ENCODE assay signal across 10 cellular contexts in the genomic region with DNA sequence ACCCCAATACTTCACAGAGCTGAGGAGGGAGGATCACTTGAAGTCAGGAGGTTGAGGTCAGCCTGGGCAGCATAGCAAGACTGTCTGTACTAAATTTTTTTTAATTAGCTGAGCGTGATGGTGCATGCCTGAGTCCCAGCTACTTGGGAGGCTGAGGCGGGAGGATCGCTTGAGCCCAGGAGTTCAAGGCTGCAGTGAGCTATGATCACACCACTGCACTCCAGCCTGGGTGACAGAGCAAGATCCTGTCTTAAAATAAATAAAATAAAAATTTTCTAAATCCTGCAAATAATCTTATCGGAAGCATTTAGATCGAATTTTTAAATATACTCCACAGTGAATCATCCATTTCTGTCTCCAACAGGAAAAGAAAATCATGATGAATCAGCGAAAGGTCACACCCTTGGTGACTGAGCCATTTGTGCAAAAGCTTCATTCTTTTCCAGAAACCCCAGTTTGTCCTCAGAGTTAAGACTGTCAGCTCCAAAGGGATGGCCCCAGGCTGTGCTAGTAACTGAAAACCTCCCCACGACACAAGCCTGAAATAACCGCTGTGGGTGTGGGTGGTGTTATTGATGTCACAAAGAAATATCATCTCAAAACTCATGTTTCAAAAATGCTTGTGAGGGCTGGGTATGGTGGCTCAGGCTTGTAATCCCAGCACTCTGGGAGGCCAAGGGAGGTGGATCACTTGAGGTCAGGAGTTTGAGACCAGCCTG.
DNase-seq lines count a peak whose midpoint lies in the region; ATAC-seq and TF ChIP-seq lines count a peak whose summit lies in the region.
"Had no signal": no experiment of that assay in that cellular context is flagged by ENCODE, and none has a peak within 500 bp of the region (broad histone marks: within the 10 kb centered on the region; RNA-seq: fewer than 3 reads in every experiment).

No MANE protein-coding gene starts in this region.

- in situ Hi-C loops in G401 (cut with HindIII; ENCODE audit: low sequenced_read_pairs) = no loop called here

- H3K36me3 ChIP-seq in A673 (ENCODE audit: insufficient read depth, low read length, poor library complexity, severe bottlenecking) (no peaks in the 10 kb centered on the region), HEK293 (ENCODE audit: control insufficient read depth in 2 of 2, insufficient read depth in 1 of 2, low read length in 2 of 2) (no peaks in the 10 kb centered on the region), adrenal gland (replicated peaks in 1 of 2) (no peaks in the 10 kb centered on the region)
- H3K36me3 ChIP-seq: ovary had no signal

- intact Hi-C loops in A673 (cut with micrococcal nuclease; ENCODE audit: unreplicated experiment) = no loop called here
- intact Hi-C loops in adrenal gland (cut with DNase I) = no loop called here

- H3K27ac ChIP-seq in A673 (ENCODE audit: low read depth, low read length, poor library complexity, severe bottlenecking) = peak overlapping the region; percentile 34
- H3K27ac ChIP-seq in HEK293 (ENCODE audit: extremely low read depth, low read depth, low read length) = no peak overlapping the region
- H3K27ac ChIP-seq in adrenal gland = peak overlapping the region in 2 of 5 donors; percentile 33 to 50
- H3K27ac ChIP-seq: ovary had no signal

- no peak for ATAC-seq in HG02763 (IDR thresholded peaks at IDR 0.05; ENCODE audit: unreplicated experiment)

- no peak overlapping the region for H3K4me3 ChIP-seq in A673 (ENCODE audit: low read depth, low read length, poor library complexity, severe bottlenecking)
- H3K4me3 ChIP-seq in HEK293 (ENCODE audit: low read depth, low read length) = no peak overlapping the region
- H3K4me3 ChIP-seq in adrenal gland = no peak overlapping the region
- H3K4me3 ChIP-seq: ovary had no signal

- H3K4me1 ChIP-seq in A673 (ENCODE audit: insufficient read depth, low read length, poor library complexity, severe bottlenecking) (no peaks in the 10 kb centered on the region), HEK293 (ENCODE audit: control insufficient read depth, insufficient read depth, low read length) (no peaks in the 10 kb centered on the region), adrenal gland (replicated peaks in 1 of 2) (no peaks in the 10 kb centered on the region)

- no peaks in the 10 kb centered on the region for H3K27me3 ChIP-seq in A673 (replicated peaks; ENCODE audit: insufficient read depth, low read depth, low read length, poor library complexity)
- H3K27me3 ChIP-seq in adrenal gland = no peaks in the 10 kb centered on the region
- H3K27me3 ChIP-seq: ovary had no signal

- TF ChIP-seq CTCF in A673 (conservative IDR thresholded peaks at IDR 0.05; ENCODE audit: low read depth, low read length) = no peak
- no peak for TF ChIP-seq CTCF in HEK293 (tag by site-specific recombination; IDR thresholded peaks at IDR 0.05)
- peak in 1 of 6 experiments; percentile 2 for TF ChIP-seq CTCF in adrenal gland (IDR thresholded peaks at IDR 0.05)

- WGBS in adrenal gland, 4 donors = 34 to 38% (median 35%) methylated on average over 8 of the region's 8 CpGs

- no peaks in the 10 kb centered on the region for H3K9me3 ChIP-seq in A673 (ENCODE audit: low read depth, low read length, poor library complexity, severe bottlenecking)
- no peaks in the 10 kb centered on the region for H3K9me3 ChIP-seq in HEK293 (ENCODE audit: control insufficient read depth, insufficient read depth, low read depth, low read length)
- no peaks in the 10 kb centered on the region for H3K9me3 ChIP-seq in adrenal gland (replicated peaks in 1 of 3)
- H3K9me3 ChIP-seq: ovary had no signal

- DNase-seq in A673 (ENCODE audit: low spot score) (peak; percentile 79), adrenal gland (peak in 6 of 7 donors; percentile 45 to 67 (median 54)), hepatic stellate cell (ENCODE audit: low spot score) (peak; percentile 96), G401 (ENCODE audit: low spot score) (no peak), SHP77 (lab: John Stamatoyannopoulos, UW) (no peak), NCI-H2196 treated with DMSO at 0.1 percent for 48 hours (lab: John Stamatoyannopoulos, UW; ENCODE audit: unreplicated experiment) (no peak)
- DNase-seq: activated CD8-positive, alpha-beta memory T cell treated with anti-CD3 and anti-CD28 coated beads, Interleukin-2, amount 50 U/mL, for 4 hours; ovary had no signal

- CTCF ChIA-PET in A673 (lab: Charles Lee) (interaction anchor here (0.6 to 0.7 kb wide), 2 partner anchors 124 to 171 kb away, joined by 4 to 5 read pairs; no protein-coding TSS in a partner anchor), HEK293 (lab: Yijun Ruan, JAX) (interaction anchor here (0.6 kb wide), 2 partner anchors 124 to 364 kb away, joined by 3 to 4 read pairs; no protein-coding TSS in a partner anchor)

- TF ChIP-seq POLR2A in adrenal gland (IDR thresholded peaks at IDR 0.05) = no peak

- POLR2A ChIA-PET in A673 (lab: Charles Lee; ENCODE audit: low non-redundant PET) = no interaction called here
- POLR2A ChIA-PET in HEK293 (lab: Yijun Ruan, JAX) = no interaction called here

- no TSS peak for BruUV-seq in A673 (replicated peaks; lab: Mats Ljungman, UMichigan)

TF ChIP-seq in HEK293, 187 proteins besides CTCF, POLR2A, EP300 and RAD21:
- TF ChIP-seq ZNF677 (tag by site-specific recombination; IDR thresholded peaks at IDR 0.05) (no peak), ZNF341 (tag by site-specific recombination; IDR thresholded peaks at IDR 0.05; ENCODE audit: low read depth) (0 out of 2 replicates have a peak, but pooled peaks have one; percentile 23)

Comparison
In these comparisons a context has a peak if more than half of its experiments do, and no peak if none do; other contexts are left out.
1. DNase-seq: peak in A673 (single experiment), adrenal gland (6 of 7) and hepatic stellate cell (single experiment); none in G401 (single experiment), SHP77 (0 of 2) and NCI-H2196 treated with DMSO at 0.1 percent for 48 hours (single experiment).